ENCODE assay signal across 10 cellular contexts in the genomic region with DNA sequence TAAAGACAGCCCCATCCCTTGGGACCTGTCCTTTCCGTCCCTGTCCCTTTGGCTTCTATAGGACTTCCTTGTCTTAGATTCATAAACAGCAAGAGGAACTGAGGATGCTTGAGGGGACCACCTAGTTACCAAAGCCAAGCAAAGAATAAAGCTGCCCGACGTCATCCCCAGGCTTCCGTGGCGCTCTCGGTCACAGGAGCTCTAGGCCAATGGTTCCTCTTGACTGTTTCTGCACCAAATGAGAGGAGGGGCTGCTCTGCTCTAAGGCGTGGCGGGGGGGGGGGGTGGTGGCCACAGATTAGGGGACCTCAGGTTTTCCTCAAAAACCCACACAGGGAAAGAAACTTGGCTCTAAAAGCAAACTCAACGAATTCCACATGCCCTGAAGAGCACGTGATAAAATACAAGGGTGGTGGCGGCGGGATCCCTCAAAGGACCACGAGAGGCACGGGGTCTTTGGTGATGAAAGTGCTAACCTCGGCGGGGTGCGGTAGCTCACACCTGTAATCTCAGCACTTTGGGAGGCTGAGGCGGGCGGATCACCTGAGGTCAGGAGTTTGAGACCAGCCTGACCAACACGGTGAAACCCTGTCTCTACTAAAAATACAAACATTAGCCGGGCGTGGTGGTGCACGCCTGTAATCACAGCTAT. TPM values are rescaled to one million over a fixed set of nuclear protein-coding genes. Genes with fewer than 3 reads are reported as not detected.
DNase-seq lines count a peak whose midpoint lies in the region; ATAC-seq and TF ChIP-seq lines count a peak whose summit lies in the region.
"Had no signal": no experiment of that assay in that cellular context is flagged by ENCODE, and none has a peak within 500 bp of the region (broad histone marks: within the 10 kb centered on the region; RNA-seq: fewer than 3 reads in every experiment).

No MANE protein-coding gene starts in this region.

- H3K27ac ChIP-seq in OCI-LY3 (ENCODE audit: low read length) (peak overlapping the region; percentile 95), endodermal cell (ENCODE audit: low read depth, low read length) (no peak overlapping the region), upper lobe of right lung (peak overlapping the region; percentile 88)

- no peaks in the 10 kb centered on the region for H3K9me3 Mint-ChIP-seq in endodermal cell

- peaks cover 27% of the 10 kb centered on the region for H3K4me1 Mint-ChIP-seq in endodermal cell

- H4K20me1 ChIP-seq in OCI-LY3 (ENCODE audit: insufficient read depth, low read length), result peaks cover 50% of the 10 kb centered on the region

- intact Hi-C loops in upper lobe of right lung (cut with DNase I), result loop anchor here (10.0 kb wide), 1 partner anchor 156 kb away; a partner anchor contains a TSS

- ATAC-seq in upper lobe of right lung, result no peak

- WGBS in endodermal cell (ENCODE audit: insufficient coverage in 1 of 2, insufficient read length in 1 of 2), 2 experiments, result 86 to 91% methylated on average over 13 to 23 of the region's 23 CpGs

- H3K27ac Mint-ChIP-seq in endodermal cell, result no peak overlapping the region

- peak overlapping the region; percentile 38 for H3K4me3 Mint-ChIP-seq in endodermal cell

- peak overlapping the region; percentile 76 for H3K4me2 ChIP-seq in OCI-LY3 (ENCODE audit: low read length)

- no peaks in the 10 kb centered on the region for H3K27me3 ChIP-seq in OCI-LY3 (ENCODE audit: low read depth, low read length)
- H3K27me3 ChIP-seq in endodermal cell (ENCODE audit: control insufficient read depth, insufficient read depth, low read length, poor library complexity, severe bottlenecking), result no peaks in the 10 kb centered on the region
- no peaks in the 10 kb centered on the region for H3K27me3 ChIP-seq in upper lobe of right lung

- TF ChIP-seq CTCF in OCI-LY3 (IDR thresholded peaks at IDR 0.05; ENCODE audit: low read depth, low read length) (no peak), endodermal cell (conservative IDR thresholded peaks at IDR 0.05) (no peak), upper lobe of right lung (IDR thresholded peaks at IDR 0.05) (no peak)

- peaks cover 40% of the 10 kb centered on the region for H3K79me2 ChIP-seq in OCI-LY3 (ENCODE audit: low read length)

- H3K36me3 ChIP-seq in OCI-LY3 (replicated peaks; ENCODE audit: low read depth, low read length) (peaks cover 45% of the 10 kb centered on the region), endodermal cell (ENCODE audit: control insufficient read depth, insufficient read depth, low read length) (peaks cover 13% of the 10 kb centered on the region), upper lobe of right lung (no peaks in the 10 kb centered on the region)

- H3K4me3 ChIP-seq in OCI-LY3 (ENCODE audit: low read length) (peak overlapping the region; percentile 56), endodermal cell (ENCODE audit: low read length) (no peak overlapping the region), upper lobe of right lung (no peak overlapping the region)
- H3K4me3 ChIP-seq: HAP-1 had no signal

- peak; percentile 39 to 41 for DNase-seq in stimulated activated CD4-positive, alpha-beta T cell treated with anti-CD3 and anti-CD28 coated beads, Interleukin-2, amount 100 ng/mL, for 48 hours
- DNase-seq in stimulated activated CD4-positive, alpha-beta T cell treated with anti-CD3 and anti-CD28 coated beads, Interleukin-12 subunit alpha, Interleukin-12 subunit beta, amount 100 ng/mL, for 4 hours, result no peak
- DNase-seq in endodermal cell (peak; percentile 43), upper lobe of right lung (no peak), cerebellum (ENCODE audit: low spot score) (no peak), NCI-H1436 (lab: John Stamatoyannopoulos, UW) (no peak), AML-193 (lab: John Stamatoyannopoulos, UW) (no peak)
- DNase-seq: NCI-H2227 treated with DMSO at 0.1 percent for 48 hours had no signal

- no peaks in the 10 kb centered on the region for H3K27me3 Mint-ChIP-seq in endodermal cell (ENCODE audit: insufficient read depth)

- H3K9me3 ChIP-seq in OCI-LY3 (ENCODE audit: insufficient read depth, low read length), result no peaks in the 10 kb centered on the region
- no peaks in the 10 kb centered on the region for H3K9me3 ChIP-seq in endodermal cell (ENCODE audit: control insufficient read depth, low read length)
- no peaks in the 10 kb centered on the region for H3K9me3 ChIP-seq in upper lobe of right lung
- H3K9me3 ChIP-seq: HAP-1 had no signal

- peaks cover 26% of the 10 kb centered on the region for H3K36me3 Mint-ChIP-seq in endodermal cell (ENCODE audit: low read depth)

- H3K4me1 ChIP-seq in OCI-LY3 (ENCODE audit: low read length) (peaks cover 92% of the 10 kb centered on the region), endodermal cell (ENCODE audit: control insufficient read depth, insufficient read depth, low read length) (peaks cover 15% of the 10 kb centered on the region), upper lobe of right lung (peaks cover 41% of the 10 kb centered on the region)

- no peak overlapping the region for H2AFZ ChIP-seq in OCI-LY3 (ENCODE audit: low read depth, low read length)

- H3K9ac ChIP-seq in OCI-LY3 (ENCODE audit: low read length), result peak overlapping the region; percentile 15; the same call in 1 of the 2 replicates
- H3K9ac ChIP-seq in endodermal cell (ENCODE audit: extremely low read depth, low read length, poor library complexity, severe bottlenecking), result no peak overlapping the region

RNA-seq across cellular contexts. Expression of a gene that starts 53.7 kb away (rescaled TPM):
- total RNA-seq in endodermal cell (10 to 100 TPM; 24.4 to 25.8 TPM), upper lobe of right lung (21.4 TPM), cerebellum (11.1 TPM)
- 23.8 TPM for polyA plus RNA-seq in endodermal cell (2013, experiment 1 of 2)
- polyA plus RNA-seq in endodermal cell (2013, experiment 2 of 2), result 20.7 TPM

RNA-seq across cellular contexts. Expression of a gene that starts 53.9 kb away (rescaled TPM):
- total RNA-seq in endodermal cell (10 to 100 TPM; 29.9 to 34.1 TPM), upper lobe of right lung (36.6 TPM), cerebellum (21.0 TPM)
- 42.8 TPM for polyA plus RNA-seq in endodermal cell (2013, experiment 1 of 2)
- polyA plus RNA-seq in endodermal cell (2013, experiment 2 of 2), result 38.7 TPM

Comparison
In these comparisons a context has a peak if more than half of its experiments do, and no peak if none do; other contexts are left out.
1. DNase-seq: peak in stimulated activated CD4-positive, alpha-beta T cell treated with anti-CD3 and anti-CD28 coated beads, Interleukin-2, amount 100 ng/mL, for 48 hours (2 of 2) and endodermal cell (single experiment); none in stimulated activated CD4-positive, alpha-beta T cell treated with anti-CD3 and anti-CD28 coated beads, Interleukin-12 subunit alpha, Interleukin-12 subunit beta, amount 100 ng/mL, for 4 hours (single experiment), upper lobe of right lung (single experiment), cerebellum (single experiment), NCI-H1436 (single experiment) and AML-193 (0 of 2).